8 cellular contexts compared by ENCODE assay signal in genomic region chr12:74538491-74539258, GRCh38. TPM values are rescaled to one million over a fixed set of nuclear protein-coding genes. Genes with fewer than 3 reads are reported as not detected.
DNase-seq lines count a peak whose midpoint lies in the region; ATAC-seq and TF ChIP-seq lines count a peak whose summit lies in the region.

No MANE protein-coding gene starts in this region.

- H4K20me1 ChIP-seq in Karpas-422 (ENCODE audit: insufficient read depth, low read depth, low read length) = peaks cover 42% of the 10 kb centered on the region

- CTCF ChIA-PET in BJ (lab: Yijun Ruan, JAX) = interaction anchor here (1.4 kb wide), 1 partner anchor 9 kb away, joined by 4 read pairs; no protein-coding TSS in a partner anchor

- H3K27ac Mint-ChIP-seq in activated T-helper 17 cell treated with anti-CD3 and anti-CD28 coated beads, Interleukin-2, amount 50 U/mL, for 72 hours = peak overlapping the region; percentile 100

- peaks cover 38% of the 10 kb centered on the region for H3K4me1 ChIP-seq in Karpas-422 (ENCODE audit: low read length)
- peaks cover 18% of the 10 kb centered on the region for H3K4me1 ChIP-seq in rectal smooth muscle tissue (ENCODE audit: control insufficient read depth, insufficient read depth, low read length)

- H3K79me2 ChIP-seq in Karpas-422 (ENCODE audit: low read length) = peaks cover 54% of the 10 kb centered on the region

- H3K4me2 ChIP-seq in Karpas-422 (ENCODE audit: low read depth, low read length, poor library complexity, severe bottlenecking) = peak overlapping the region; percentile 97

- H3K27me3 ChIP-seq in BJ (ENCODE audit: control insufficient read depth, insufficient read depth, low read length) (no peaks in the 10 kb centered on the region), Karpas-422 (ENCODE audit: low read length) (no peaks in the 10 kb centered on the region), rectal smooth muscle tissue (ENCODE audit: control insufficient read depth, insufficient read depth, low read length) (no peaks in the 10 kb centered on the region)

- H3K36me3 ChIP-seq in BJ (ENCODE audit: control insufficient read depth, insufficient read depth, low read length) (no peaks in the 10 kb centered on the region), Karpas-422 (ENCODE audit: insufficient read depth, low read length) (peaks cover 31% of the 10 kb centered on the region), rectal smooth muscle tissue (ENCODE audit: control insufficient read depth, insufficient read depth, low read length) (peaks cover 2% of the 10 kb centered on the region)

- peak; percentile 16 for ATAC-seq in GM19438 (IDR thresholded peaks at IDR 0.05; ENCODE audit: low read depth, unreplicated experiment)
- no peak for ATAC-seq in activated T-helper 17 cell treated with anti-CD3 and anti-CD28 coated beads, Interleukin-2, amount 50 U/mL, for 72 hours (replicated peaks)

- no peaks in the 10 kb centered on the region for H3K27me3 Mint-ChIP-seq in activated T-helper 17 cell treated with anti-CD3 and anti-CD28 coated beads, Interleukin-2, amount 50 U/mL, for 72 hours

- DNase-seq in BJ (ENCODE audit: low read depth) (no peak), Karpas-422 (peak; percentile 64), glomerular visceral epithelial cell (ENCODE audit: extremely low spot score) (peak; percentile 18), NCI-H187 treated with DMSO at 0.1 percent for 48 hours (lab: John Stamatoyannopoulos, UW) (no peak), SHP77 treated with DMSO at 0.1 percent for 48 hours (lab: John Stamatoyannopoulos, UW) (no peak)

- POLR2A ChIA-PET in BJ (lab: Charles Lee) = interaction anchor here (0.6 kb wide), 1 partner anchor 629 kb away, joined by 4 read pairs; no protein-coding TSS in a partner anchor

- no peak overlapping the region for H2AFZ ChIP-seq in Karpas-422 (ENCODE audit: low read length)

- peaks cover 35% of the 10 kb centered on the region for H3K4me1 Mint-ChIP-seq in activated T-helper 17 cell treated with anti-CD3 and anti-CD28 coated beads, Interleukin-2, amount 50 U/mL, for 72 hours

- no peak for TF ChIP-seq CTCF in BJ (IDR thresholded peaks at IDR 0.05; ENCODE audit: insufficient read depth, low read depth, low read length)

- H3K4me3 ChIP-seq in BJ (ENCODE audit: low read depth, low read length) (peak overlapping the region; percentile 59), Karpas-422 (ENCODE audit: low read length) (peak overlapping the region; percentile 93), rectal smooth muscle tissue (ENCODE audit: low read length) (peak overlapping the region; percentile 98)

- H3K27ac ChIP-seq in Karpas-422 (ENCODE audit: low read length) (peak overlapping the region; percentile 93), rectal smooth muscle tissue (ENCODE audit: low read depth, low read length) (peak overlapping the region; percentile 96)

- H3K9ac ChIP-seq in Karpas-422 (ENCODE audit: low read length) (peak overlapping the region; percentile 91), rectal smooth muscle tissue (ENCODE audit: low read length) (peak overlapping the region; percentile 92)

- no peaks in the 10 kb centered on the region for H3K9me3 ChIP-seq in Karpas-422 (ENCODE audit: low read length)

- H3K36me3 Mint-ChIP-seq in activated T-helper 17 cell treated with anti-CD3 and anti-CD28 coated beads, Interleukin-2, amount 50 U/mL, for 72 hours (ENCODE audit: low read depth) = peaks cover 67% of the 10 kb centered on the region

- no peaks in the 10 kb centered on the region for H3K9me2 ChIP-seq in Karpas-422 (replicated peaks; ENCODE audit: insufficient read depth, low read length)

- H3K4me3 Mint-ChIP-seq in activated T-helper 17 cell treated with anti-CD3 and anti-CD28 coated beads, Interleukin-2, amount 50 U/mL, for 72 hours = peak overlapping the region; percentile 98

- H3K9me3 Mint-ChIP-seq in activated T-helper 17 cell treated with anti-CD3 and anti-CD28 coated beads, Interleukin-2, amount 50 U/mL, for 72 hours = no peaks in the 10 kb centered on the region

RNA-seq across cellular contexts. Expression of gene ATXN7L3B, which starts 1.0 kb away (rescaled TPM):
- 18.8 and 25.2 TPM in 2 replicates for polyA plus RNA-seq in BJ (2011; rRNA removed)
- 18.1 and 21.5 TPM in 2 replicates for polyA minus RNA-seq in BJ (2011; rRNA and poly(A)+ RNA removed)
- total RNA-seq in Karpas-422 (2014; rRNA removed; shearing (Covaris generic); ENCODE audit: low replicate concordance) = 27.3 and 29.9 TPM in 2 replicates
- 10 to 100 TPM; 16.3 to 21.9 TPM for total RNA-seq in activated T-helper 17 cell treated with anti-CD3 and anti-CD28 coated beads, Interleukin-2, amount 50 U/mL, for 72 hours

Comparison
In these comparisons a context has a peak if more than half of its experiments do, and no peak if none do; other contexts are left out.
1. DNase-seq: peak in Karpas-422 (single experiment) and glomerular visceral epithelial cell (single experiment); none in BJ (single experiment), NCI-H187 treated with DMSO at 0.1 percent for 48 hours (single experiment) and SHP77 treated with DMSO at 0.1 percent for 48 hours (single experiment).
2. Peak in every context shown above with its lines, with median percentiles within 50 percentile points of each other: H3K4me3 ChIP-seq.